Comparison of ENCODE assay signal across 2 cellular contexts in the genomic region with DNA sequence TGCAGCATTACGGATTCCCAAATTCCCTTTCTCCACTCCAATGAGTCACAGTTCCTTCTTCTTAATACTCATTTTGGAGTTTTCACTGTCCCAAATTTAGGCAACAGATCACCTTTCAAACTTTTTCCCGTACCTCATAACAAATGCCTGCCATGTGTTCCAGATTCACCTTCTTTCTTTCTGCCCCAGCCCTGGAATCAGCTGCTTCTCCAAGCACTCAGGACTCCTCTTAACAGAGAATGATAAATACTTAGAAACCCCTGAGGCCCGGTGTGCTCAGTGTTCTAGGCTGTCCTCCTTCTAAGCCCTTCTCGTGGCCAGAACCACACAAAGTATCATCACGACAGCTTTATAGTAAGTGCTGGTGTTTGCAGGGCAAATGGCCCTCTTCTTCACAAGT.
A peak's percentile ranks its signal among the peaks of the same experiment; 100 is the strongest.
TF ChIP-seq lines count a peak whose summit lies in the region.

No MANE protein-coding gene starts in this region.

TF ChIP-seq in HEK293, 187 proteins besides CTCF, POLR2A, EP300 and RAD21:
- TF ChIP-seq PRDM1 (tag by site-specific recombination; IDR thresholded peaks at IDR 0.05) (peak; percentile 72), ZNF624 (tag by site-specific recombination; IDR thresholded peaks at IDR 0.05) (no peak)

TF ChIP-seq in K562, 482 proteins besides CTCF, POLR2A, EP300 and RAD21:
- TF ChIP-seq SUPT5H (IDR thresholded peaks at IDR 0.05) (peak; percentile 32; the same call in 1 of the 2 replicates), CSDE1 (IDR thresholded peaks at IDR 0.05) (no peak), POLR2B (IDR thresholded peaks at IDR 0.05; ENCODE audit: low read depth, partially characterized antibody) (peak; percentile 30)
